9 cellular contexts compared by ENCODE assay signal in the genomic region with DNA sequence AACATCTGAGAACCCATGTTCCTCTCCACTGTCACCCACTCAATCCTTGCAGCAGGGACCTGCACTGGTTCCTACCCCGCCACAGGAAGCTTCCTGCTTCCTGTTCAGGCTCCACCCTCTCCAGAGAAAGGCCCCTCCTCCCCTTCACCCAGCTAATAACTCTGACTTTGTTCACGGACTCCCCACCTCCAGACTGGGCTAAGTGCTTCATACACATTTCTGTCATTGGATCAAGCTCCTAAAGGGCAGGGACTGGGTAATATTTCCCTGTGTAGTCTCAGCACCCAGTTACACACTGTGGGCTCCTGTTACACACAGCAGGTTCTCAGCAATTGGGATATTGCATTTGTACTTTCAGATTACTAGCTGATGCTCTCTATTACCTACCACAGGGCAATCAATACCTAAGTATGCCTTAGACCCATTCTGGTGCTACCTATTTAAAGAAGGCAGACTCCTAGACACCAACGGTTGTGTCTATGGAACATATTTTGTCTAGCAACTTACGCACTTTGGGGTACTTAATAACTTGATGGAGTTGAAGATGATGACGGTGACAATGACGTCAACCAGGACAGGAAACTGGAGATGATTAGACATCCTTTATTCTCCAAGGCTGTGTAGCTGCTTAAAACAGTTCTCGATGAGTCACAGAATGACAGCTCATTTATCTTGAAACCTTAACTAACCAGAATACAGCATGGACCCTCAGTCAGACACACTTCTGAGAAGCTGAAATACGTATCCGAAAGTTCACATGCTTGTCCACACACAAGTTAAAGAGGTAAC. TPM values are rescaled to one million over a fixed set of nuclear protein-coding genes. Genes with fewer than 3 reads are reported as not detected.
A peak's percentile ranks its signal among the peaks of the same experiment; 100 is the strongest.
DNase-seq lines count a peak whose midpoint lies in the region; ATAC-seq, FAIRE-seq and TF ChIP-seq lines count a peak whose summit lies in the region.
"Had no signal": no experiment of that assay in that cellular context is flagged by ENCODE, and none has a peak within 500 bp of the region (broad histone marks: within the 10 kb centered on the region; RNA-seq: fewer than 3 reads in every experiment).

No MANE protein-coding gene starts in this region.

- H3K4me3 Mint-ChIP-seq in T-helper 17 cell: peak overlapping the region; percentile 86
- peak overlapping the region; percentile 15 for H3K4me3 Mint-ChIP-seq in astrocyte (ENCODE audit: unreplicated experiment)

- ATAC-seq in T-helper 17 cell: peak; percentile 76

- TF ChIP-seq CTCF in astrocyte (IDR thresholded peaks at IDR 0.05; ENCODE audit: insufficient read depth, low read depth, low read length) (no peak), kidney (IDR thresholded peaks at IDR 0.05; ENCODE audit: borderline replicate concordance, extremely low read depth, insufficient read depth) (no peak)

- H3K27me3 ChIP-seq in astrocyte (ENCODE audit: insufficient read depth, low read length): no peaks in the 10 kb centered on the region

- no peaks in the 10 kb centered on the region for H3K9me3 ChIP-seq in T-helper 17 cell (ENCODE audit: control insufficient read depth, low read length, poor library complexity, severe bottlenecking)
- no peaks in the 10 kb centered on the region for H3K9me3 ChIP-seq in astrocyte (ENCODE audit: insufficient read depth, low read depth, low read length)
- no peaks in the 10 kb centered on the region for H3K9me3 ChIP-seq in kidney (ENCODE audit: control insufficient read depth in 1 of 2, low read length in 2 of 2)

- FAIRE-seq in astrocyte (lab: Jason Lieb, UNC): peak; percentile 85
- no peak for FAIRE-seq in kidney (lab: Jason Lieb, UNC)
- FAIRE-seq: G401.6 had no signal

- no peaks in the 10 kb centered on the region for H3K9me3 Mint-ChIP-seq in astrocyte (ENCODE audit: unreplicated experiment)

- H3K4me3 ChIP-seq in astrocyte (ENCODE audit: insufficient read depth, low read depth, low read length): peak overlapping the region; percentile 14
- no peak overlapping the region for H3K4me3 ChIP-seq in kidney (ENCODE audit: low read length in 2 of 2)

- DNase-seq in NK-92 treated with Interleukin-12 subunit alpha and Interleukin-12 subunit beta, amount 100 ng/mL, for 24 hours (lab: John Stamatoyannopoulos, UW): peak; percentile 11
- no peak for DNase-seq in NK-92 (lab: John Stamatoyannopoulos, UW; ENCODE audit: unreplicated experiment)
- DNase-seq in T-helper 17 cell: peak; percentile 11 to 32 (median 13)
- peak; percentile 100 for DNase-seq in astrocyte (ENCODE audit: low read depth)
- no peak for DNase-seq in kidney
- DNase-seq in stimulated activated CD4-positive, alpha-beta T cell treated with anti-CD3 and anti-CD28 coated beads, Interleukin-4, amount 100 ng/mL, for 1 hour: peak; percentile 46
- DNase-seq in NCI-H446 (lab: John Stamatoyannopoulos, UW): no peak
- DNase-seq in NCI-H774 (lab: John Stamatoyannopoulos, UW): no peak

- H3K36me3 ChIP-seq in astrocyte (ENCODE audit: insufficient read depth, low read length) (no peaks in the 10 kb centered on the region), kidney (ENCODE audit: control insufficient read depth in 1 of 2, insufficient read depth in 2 of 2, low read length in 2 of 2) (no peaks in the 10 kb centered on the region)

- H3K9ac ChIP-seq in astrocyte (ENCODE audit: low read length): peak overlapping the region; percentile 65
- H3K9ac ChIP-seq in kidney (ENCODE audit: low read length in 2 of 2): no peak overlapping the region

- peaks cover 2% of the 10 kb centered on the region for H3K36me3 Mint-ChIP-seq in T-helper 17 cell (ENCODE audit: low read depth)
- peaks cover 5% of the 10 kb centered on the region for H3K36me3 Mint-ChIP-seq in astrocyte (ENCODE audit: low read depth, unreplicated experiment)

- H3K27me3 Mint-ChIP-seq in T-helper 17 cell: no peaks in the 10 kb centered on the region
- H3K27me3 Mint-ChIP-seq in astrocyte (ENCODE audit: low read depth, unreplicated experiment): no peaks in the 10 kb centered on the region

- H3K4me1 Mint-ChIP-seq in T-helper 17 cell (peaks cover 40% of the 10 kb centered on the region), astrocyte (ENCODE audit: low read depth, unreplicated experiment) (peaks cover 81% of the 10 kb centered on the region)

- no peaks in the 10 kb centered on the region for H3K79me2 ChIP-seq in astrocyte (ENCODE audit: insufficient read depth, low read length)

- no peak overlapping the region for H2AFZ ChIP-seq in astrocyte (ENCODE audit: low read depth, low read length)

- peaks cover 70% of the 10 kb centered on the region for H3K4me1 ChIP-seq in astrocyte (ENCODE audit: insufficient read depth, low read length)
- H3K4me1 ChIP-seq in kidney (ENCODE audit: control insufficient read depth in 1 of 2, insufficient read depth in 1 of 2, low read depth in 1 of 2, low read length in 2 of 2): peaks cover 15 to 20% of the 10 kb centered on the region in 2 donors

- H3K27ac ChIP-seq in astrocyte (ENCODE audit: low read depth, low read length) (peak overlapping the region; percentile 92), kidney (ENCODE audit: low read depth in 2 of 2, low read length in 2 of 2) (peak overlapping the region; percentile 14 to 56)

- intact Hi-C loops in kidney (cut with DNase I): no loop called here

- H3K4me2 ChIP-seq in astrocyte (ENCODE audit: low read length): peak overlapping the region; percentile 60

- H4K20me1 ChIP-seq in astrocyte (ENCODE audit: insufficient read depth, low read length): no peaks in the 10 kb centered on the region

- H3K27ac Mint-ChIP-seq in T-helper 17 cell (peak overlapping the region; percentile 93), astrocyte (ENCODE audit: unreplicated experiment) (peak overlapping the region; percentile 88)

RNA-seq across cellular contexts. Expression of gene MAML3, which starts 58.1 kb away (rescaled TPM):
- total RNA-seq in T-helper 17 cell (1 to 10 TPM; 1.1 to 4.2 TPM), astrocyte (8.1 and 10.2 TPM in 2 replicates), kidney (10.4 TPM)
- polyA plus RNA-seq in kidney (ENCODE audit: insufficient read depth, low read depth, low replicate concordance): 1.4 TPM

Comparison
In these comparisons a context has a peak if more than half of its experiments do, and no peak if none do; other contexts are left out.
1. DNase-seq: peak in NK-92 treated with Interleukin-12 subunit alpha and Interleukin-12 subunit beta, amount 100 ng/mL, for 24 hours (single experiment), T-helper 17 cell (3 of 3), astrocyte (single experiment) and stimulated activated CD4-positive, alpha-beta T cell treated with anti-CD3 and anti-CD28 coated beads, Interleukin-4, amount 100 ng/mL, for 1 hour (single experiment); none in NK-92 (single experiment), kidney (single experiment), NCI-H446 (0 of 2) and NCI-H774 (single experiment).